10 cellular contexts compared by ENCODE assay signal in the genomic region with DNA sequence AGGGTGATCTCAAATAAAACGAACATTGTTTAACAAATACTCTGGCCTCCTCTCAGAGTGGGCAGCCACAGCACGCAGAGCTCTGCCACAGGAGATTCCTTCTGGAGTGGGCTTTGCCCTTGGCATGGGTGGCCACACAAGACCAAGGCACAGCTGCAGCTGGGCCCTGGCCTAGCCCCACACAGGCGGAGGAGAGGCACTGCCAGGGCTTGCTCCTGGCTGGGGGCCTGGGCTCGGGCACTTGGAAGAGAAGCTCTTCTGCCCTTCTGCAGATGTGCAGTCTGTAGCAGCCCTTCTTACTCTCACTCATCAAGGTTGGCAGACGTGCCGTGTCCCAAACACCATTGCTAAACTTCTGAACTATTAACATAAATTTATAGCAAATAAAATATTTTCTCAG.
DNase-seq lines count a peak whose midpoint lies in the region; ATAC-seq, FAIRE-seq and TF ChIP-seq lines count a peak whose summit lies in the region.
"Had no signal": no experiment of that assay in that cellular context is flagged by ENCODE, and none has a peak within 500 bp of the region (broad histone marks: within the 10 kb centered on the region; RNA-seq: fewer than 3 reads in every experiment).

No MANE protein-coding gene starts in this region.

- peaks cover 18% of the 10 kb centered on the region for H3K9me1 ChIP-seq in IMR-90 (ENCODE audit: insufficient read depth, low read length)

- H3K18ac ChIP-seq in IMR-90 (ENCODE audit: low read depth, low read length), result peak overlapping the region; percentile 38; the same call in 1 of the 2 replicates

- H3K4me1 ChIP-seq in IMR-90 (ENCODE audit: control insufficient read depth, insufficient read depth, low read length) (peaks cover 20% of the 10 kb centered on the region), subcutaneous abdominal adipose tissue (ENCODE audit: control insufficient read depth in 5 of 5, insufficient read depth in 5 of 5, low read length in 5 of 5) (peaks cover 6 to 36% (median 33%) of the 10 kb centered on the region in 5 donors)

- H3K9me3 ChIP-seq in IMR-90 (ENCODE audit: control insufficient read depth, insufficient read depth, low read length) (no peaks in the 10 kb centered on the region), subcutaneous abdominal adipose tissue (ENCODE audit: control insufficient read depth in 5 of 5, low read length in 5 of 5) (no peaks in the 10 kb centered on the region)

- no peak for TF ChIP-seq RAD21 in IMR-90 (IDR thresholded peaks at IDR 0.05; ENCODE audit: low read length)

- dilution Hi-C loops in IMR-90 (cut with HindIII; ENCODE audit: low sequenced_read_pairs, unreplicated experiment), result no loop called here

- H3K27me3 ChIP-seq in IMR-90 (ENCODE audit: control insufficient read depth, insufficient read depth, low read length) (no peaks in the 10 kb centered on the region), subcutaneous abdominal adipose tissue (ENCODE audit: control insufficient read depth in 5 of 5, insufficient read depth in 4 of 5, low read length in 5 of 5) (no peaks in the 10 kb centered on the region)

- H2AK5ac ChIP-seq in IMR-90 (ENCODE audit: low read depth, low read length), result no peak overlapping the region

- TF ChIP-seq CTCF in IMR-90 (conservative IDR thresholded peaks at IDR 0.05; ENCODE audit: low read depth, low read length) (no peak), D721Med (IDR thresholded peaks at IDR 0.05; ENCODE audit: insufficient read depth, missing control alignments) (no peak)

- peaks cover 23% of the 10 kb centered on the region for H3K36me3 ChIP-seq in IMR-90 (ENCODE audit: control insufficient read depth, insufficient read depth, low read length)
- H3K36me3 ChIP-seq in subcutaneous abdominal adipose tissue (ENCODE audit: control insufficient read depth in 5 of 5, insufficient read depth in 5 of 5, low read length in 5 of 5), result peaks cover 0 to 9% (median 5%) of the 10 kb centered on the region in 5 donors

- no peak overlapping the region; the same call in 1 of the 2 replicates for H4K91ac ChIP-seq in IMR-90 (ENCODE audit: insufficient read depth, low read depth, low read length)

- no peak for DNase-seq in IMR-90
- no peak for DNase-seq in activated T-helper 2 cell treated with anti-CD3 and anti-CD28 coated beads, Interferon-gamma antibody, Interleukin-2, Interleukin-4, amounts not matched to agents 10 μg/mL and 5 μg/mL and 100 μg/mL, durations not matched to agents 14 hours and 24 hours and 36 hours (ENCODE audit: low spot score)
- DNase-seq in immature natural killer cell, result no peak
- no peak for DNase-seq in D721Med (ENCODE audit: insufficient read length, low spot score)
- no peak for DNase-seq in G401 (ENCODE audit: low spot score)
- no peak for DNase-seq in GM19238 (ENCODE audit: insufficient read length, low spot score)
- DNase-seq: DMS53 had no signal

- no peak overlapping the region for H2AFZ ChIP-seq in IMR-90 (replicated peaks; ENCODE audit: low read length, poor library complexity)

- H3K9ac ChIP-seq in IMR-90 (ENCODE audit: low read depth, low read length) (no peak overlapping the region), subcutaneous abdominal adipose tissue (ENCODE audit: low read length in 5 of 5) (no peak overlapping the region)

- no peak overlapping the region for H3K14ac ChIP-seq in IMR-90 (replicated peaks; ENCODE audit: low read depth, low read length)

- no peak overlapping the region for H2BK120ac ChIP-seq in IMR-90 (ENCODE audit: low read depth, low read length)

- H3K4me3 ChIP-seq in IMR-90 (ENCODE audit: insufficient read depth, low read depth, low read length) (no peak overlapping the region), subcutaneous abdominal adipose tissue (ENCODE audit: low read depth in 1 of 5, low read length in 5 of 5) (no peak overlapping the region)

- CTCF ChIA-PET in IMR-90 (lab: Yijun Ruan, JAX), result no interaction called here

- no peak overlapping the region for H3K23ac ChIP-seq in IMR-90 (ENCODE audit: low read depth, low read length)

- peaks cover 78% of the 10 kb centered on the region for H3K36me3 Mint-ChIP-seq in activated T-helper 2 cell treated with anti-CD3 and anti-CD28 coated beads, Interferon-gamma antibody, Interleukin-2, Interleukin-4, amounts not matched to agents 10 μg/mL and 5 μg/mL and 100 μg/mL, durations not matched to agents 14 hours and 24 hours and 36 hours (ENCODE audit: low read depth)
- H3K36me3 Mint-ChIP-seq in immature natural killer cell, result peaks cover 3 to 10% (median 6%) of the 10 kb centered on the region in 3 donors
- H3K36me3 Mint-ChIP-seq: WTC11 had no signal

- POLR2A ChIA-PET in IMR-90 (lab: Charles Lee; ENCODE audit: unreplicated experiment), result no interaction called here

- H3K4me2 ChIP-seq in IMR-90 (ENCODE audit: low read depth, low read length), result no peak overlapping the region

- no peak for TF ChIP-seq POLR2A in IMR-90 (IDR thresholded peaks at IDR 0.05; ENCODE audit: low read depth, low read length)

- peaks cover 86% of the 10 kb centered on the region for H3K4me1 Mint-ChIP-seq in activated T-helper 2 cell treated with anti-CD3 and anti-CD28 coated beads, Interferon-gamma antibody, Interleukin-2, Interleukin-4, amounts not matched to agents 10 μg/mL and 5 μg/mL and 100 μg/mL, durations not matched to agents 14 hours and 24 hours and 36 hours (ENCODE audit: low read depth)
- H3K4me1 Mint-ChIP-seq in immature natural killer cell, result peaks cover 58 to 71% of the 10 kb centered on the region in 2 donors

- WGBS in IMR-90 (ENCODE audit: extremely low coverage in 2 of 2, insufficient read length in 1 of 2), 2 experiments, result 67% methylated on average over 1 of the region's 6 CpGs; no CpG with 5 or more reads in 1 of the 2 experiments

- no peaks in the 10 kb centered on the region for H3K27me3 Mint-ChIP-seq in activated T-helper 2 cell treated with anti-CD3 and anti-CD28 coated beads, Interferon-gamma antibody, Interleukin-2, Interleukin-4, amounts not matched to agents 10 μg/mL and 5 μg/mL and 100 μg/mL, durations not matched to agents 14 hours and 24 hours and 36 hours (ENCODE audit: low read depth)
- peaks cover 0 to 4% (median 3%) of the 10 kb centered on the region in 3 donors for H3K27me3 Mint-ChIP-seq in immature natural killer cell (ENCODE audit: low read depth in 3 of 3)

- intact Hi-C loops in IMR-90 (cut with micrococcal nuclease), result no loop called here
- intact Hi-C loops in activated T-helper 2 cell treated with anti-CD3 and anti-CD28 coated beads, Interferon-gamma antibody, Interleukin-2, Interleukin-4, amounts not matched to agents 10 μg/mL and 5 μg/mL and 100 μg/mL, durations not matched to agents 14 hours and 24 hours and 36 hours (cut with micrococcal nuclease), result loop anchor here (2.0 kb wide), 1 partner anchor 58 kb away; no protein-coding TSS in a partner anchor

- H3K27ac Mint-ChIP-seq in activated T-helper 2 cell treated with anti-CD3 and anti-CD28 coated beads, Interferon-gamma antibody, Interleukin-2, Interleukin-4, amounts not matched to agents 10 μg/mL and 5 μg/mL and 100 μg/mL, durations not matched to agents 14 hours and 24 hours and 36 hours, result peak overlapping the region; percentile 90
- H3K27ac Mint-ChIP-seq in immature natural killer cell, result peak overlapping the region; percentile 85 to 96 (median 92)
- H3K27ac Mint-ChIP-seq: WTC11 had no signal

- H3K56ac ChIP-seq in IMR-90 (ENCODE audit: extremely low read depth, insufficient read depth, low read length), result no peak overlapping the region

- in situ Hi-C loops in IMR-90 (cut with MboI; ENCODE audit: low sequenced_read_pairs), result no loop called here
- in situ Hi-C loops in G401 (cut with HindIII; ENCODE audit: low sequenced_read_pairs), result no loop called here

- no TSS peak for BruUV-seq in IMR-90 (replicated peaks; lab: Mats Ljungman, UMichigan)

- no peak for ATAC-seq in IMR-90 (ENCODE audit: low read depth)
- ATAC-seq: WTC11 had no signal

- H2BK15ac ChIP-seq in IMR-90 (ENCODE audit: low read depth, low read length), result no peak overlapping the region

- H3K9me3 Mint-ChIP-seq in activated T-helper 2 cell treated with anti-CD3 and anti-CD28 coated beads, Interferon-gamma antibody, Interleukin-2, Interleukin-4, amounts not matched to agents 10 μg/mL and 5 μg/mL and 100 μg/mL, durations not matched to agents 14 hours and 24 hours and 36 hours, result no peaks in the 10 kb centered on the region
- no peaks in the 10 kb centered on the region for H3K9me3 Mint-ChIP-seq in immature natural killer cell
- H3K9me3 Mint-ChIP-seq: WTC11 had no signal

- H3K27ac ChIP-seq in IMR-90 (ENCODE audit: insufficient read depth, low read length) (peak overlapping the region; percentile 8; the same call in 1 of the 2 replicates), subcutaneous abdominal adipose tissue (ENCODE audit: low read depth, low read length) (peak overlapping the region; percentile 63)

- no peak overlapping the region for H3K4ac ChIP-seq in IMR-90 (ENCODE audit: low read depth, low read length)

- H2AK9ac ChIP-seq in IMR-90 (replicated peaks; ENCODE audit: low read depth, low read length, poor library complexity), result no peak overlapping the region

- H4K5ac ChIP-seq in IMR-90 (ENCODE audit: low read depth, low read length), result peak overlapping the region; percentile 67; the same call in 1 of the 2 replicates

- no peak overlapping the region for H4K8ac ChIP-seq in IMR-90 (ENCODE audit: low read depth in 2 of 2, low read length in 2 of 2)

- no peak for FAIRE-seq in D721Med (lab: Jason Lieb, UNC)
- FAIRE-seq: astrocyte had no signal

- no peak overlapping the region for H3K4me3 Mint-ChIP-seq in activated T-helper 2 cell treated with anti-CD3 and anti-CD28 coated beads, Interferon-gamma antibody, Interleukin-2, Interleukin-4, amounts not matched to agents 10 μg/mL and 5 μg/mL and 100 μg/mL, durations not matched to agents 14 hours and 24 hours and 36 hours (ENCODE audit: low read depth)
- peak overlapping the region in 1 of 5 donors; percentile 75 for H3K4me3 Mint-ChIP-seq in immature natural killer cell
- H3K4me3 Mint-ChIP-seq: WTC11 had no signal

- H4K20me1 ChIP-seq in IMR-90 (ENCODE audit: insufficient read depth, low read length), result peaks cover 4% of the 10 kb centered on the region; the same call in 1 of the 2 replicates

- peaks cover 33 to 51% of the 10 kb centered on the region in 2 experiments for H3K79me1 ChIP-seq in IMR-90 (ENCODE audit: low read depth in 1 of 2, low read length in 2 of 2)

- H2BK20ac ChIP-seq in IMR-90 (ENCODE audit: low read depth, low read length), result no peak overlapping the region

- H2BK5ac ChIP-seq in IMR-90 (ENCODE audit: low read depth, low read length, poor library complexity, severe bottlenecking), result peak overlapping the region; percentile 4

TF ChIP-seq in IMR-90, 13 proteins besides CTCF, POLR2A, EP300 and RAD21 (continues in another document):
- TF ChIP-seq BHLHE40 (IDR thresholded peaks at IDR 0.05; ENCODE audit: low read depth, low read length), result no peak
